ENCODE assay signal across 8 cellular contexts in genomic region chr12:42024495-42024830, GRCh38.
DNase-seq lines count a peak whose midpoint lies in the region; ATAC-seq and TF ChIP-seq lines count a peak whose summit lies in the region.

No MANE protein-coding gene starts in this region.

- H2AFZ ChIP-seq in OCI-LY7 (ENCODE audit: low read length), result peak overlapping the region; percentile 91; the same call in 1 of the 2 replicates

- WGBS in psoas muscle, 3 donors, result 23 to 26% (median 26%) methylated on average over 3 of the region's 3 CpGs

- BruUV-seq in OCI-LY7 (replicated peaks; lab: Mats Ljungman, UMichigan), result no TSS peak

- H3K4me2 ChIP-seq in OCI-LY7 (ENCODE audit: low read length), result peak overlapping the region; percentile 64

- DNase-seq in activated CD4-positive, alpha-beta T cell treated with anti-CD3 and anti-CD28 coated beads, Interleukin-2, amount 10 ng/mL, durations not matched to agents 24 days and 14 days, result no peak
- DNase-seq in activated CD4-positive, alpha-beta T cell treated with anti-CD3 and anti-CD28 coated beads for 48 hours, result no peak
- no peak for DNase-seq in OCI-LY7 (ENCODE audit: low spot score)
- DNase-seq in effector memory CD4-positive, alpha-beta T cell, result no peak
- no peak for DNase-seq in psoas muscle
- no peak for DNase-seq in NCI-H510A (lab: John Stamatoyannopoulos, UW)
- no peak for DNase-seq in activated naive CD4-positive, alpha-beta T cell treated with anti-CD3 and anti-CD28 coated beads, Interleukin-2, amount 50 U/mL, for 16 hours
- DNase-seq in NCI-H1930 (lab: John Stamatoyannopoulos, UW), result no peak

- no peak overlapping the region for H3K27ac ChIP-seq in OCI-LY7 (ENCODE audit: low read depth, low read length, poor library complexity, severe bottlenecking)
- no peak overlapping the region for H3K27ac ChIP-seq in effector memory CD4-positive, alpha-beta T cell (ENCODE audit: insufficient read depth, low read length, poor library complexity, severe bottlenecking)
- no peak overlapping the region for H3K27ac ChIP-seq in psoas muscle

- no peaks in the 10 kb centered on the region for H3K36me3 ChIP-seq in OCI-LY7 (ENCODE audit: insufficient read depth, low read length)
- no peaks in the 10 kb centered on the region for H3K36me3 ChIP-seq in effector memory CD4-positive, alpha-beta T cell (ENCODE audit: control insufficient read depth, insufficient read depth, low read length)
- H3K36me3 ChIP-seq in psoas muscle (ENCODE audit: insufficient read depth in 1 of 2, low read depth in 1 of 2), result no peaks in the 10 kb centered on the region

- CTCF ChIA-PET in OCI-LY7 (lab: Charles Lee; ENCODE audit: unreplicated experiment), result interaction anchor here (0.9 to 1.9 kb wide), 2 partner anchors 10 to 760 kb away, joined by 3 to 6 read pairs; no protein-coding TSS in a partner anchor

- H3K4me1 ChIP-seq in OCI-LY7 (ENCODE audit: insufficient read depth, low read length, poor library complexity, severe bottlenecking), result peaks cover 43% of the 10 kb centered on the region
- no peaks in the 10 kb centered on the region for H3K4me1 ChIP-seq in effector memory CD4-positive, alpha-beta T cell (ENCODE audit: control insufficient read depth, insufficient read depth, low read length, poor library complexity, severe bottlenecking)
- H3K4me1 ChIP-seq in psoas muscle, result no peaks in the 10 kb centered on the region

- H3K27ac Mint-ChIP-seq in activated CD4-positive, alpha-beta T cell treated with anti-CD3 and anti-CD28 coated beads, Interleukin-2, amount 10 ng/mL, durations not matched to agents 24 days and 14 days, result no peak overlapping the region

- ATAC-seq in psoas muscle, result no peak

- no peaks in the 10 kb centered on the region for H3K36me3 Mint-ChIP-seq in activated CD4-positive, alpha-beta T cell treated with anti-CD3 and anti-CD28 coated beads, Interleukin-2, amount 10 ng/mL, durations not matched to agents 24 days and 14 days (ENCODE audit: low read depth)

- POLR2A ChIA-PET in OCI-LY7 (lab: Charles Lee), result interaction anchor here (0.6 to 2.6 kb wide), 6 partner anchors 8 to 752 kb away, joined by 3 to 9 read pairs (median 3); no protein-coding TSS in a partner anchor

- H3K4me1 Mint-ChIP-seq in activated CD4-positive, alpha-beta T cell treated with anti-CD3 and anti-CD28 coated beads, Interleukin-2, amount 10 ng/mL, durations not matched to agents 24 days and 14 days, result peaks cover 3% of the 10 kb centered on the region

- H3K27me3 ChIP-seq in effector memory CD4-positive, alpha-beta T cell (replicated peaks; ENCODE audit: control insufficient read depth, insufficient read depth, low read length, poor library complexity, severe bottlenecking), result no peaks in the 10 kb centered on the region
- no peaks in the 10 kb centered on the region for H3K27me3 ChIP-seq in psoas muscle (ENCODE audit: insufficient read depth in 3 of 3, low read length in 2 of 3)

- TF ChIP-seq CTCF in OCI-LY7 (conservative IDR thresholded peaks at IDR 0.05; ENCODE audit: low read length) (peak; percentile 54; the same call in 1 of the 2 replicates), psoas muscle (IDR thresholded peaks at IDR 0.05) (no peak)

- no peaks in the 10 kb centered on the region for H3K79me2 ChIP-seq in OCI-LY7 (ENCODE audit: insufficient read depth, low read depth, low read length)

- H3K27me3 Mint-ChIP-seq in activated CD4-positive, alpha-beta T cell treated with anti-CD3 and anti-CD28 coated beads, Interleukin-2, amount 10 ng/mL, durations not matched to agents 24 days and 14 days, result no peaks in the 10 kb centered on the region

- H3K9me3 Mint-ChIP-seq in activated CD4-positive, alpha-beta T cell treated with anti-CD3 and anti-CD28 coated beads, Interleukin-2, amount 10 ng/mL, durations not matched to agents 24 days and 14 days, result no peaks in the 10 kb centered on the region

- intact Hi-C loops in activated CD4-positive, alpha-beta T cell treated with anti-CD3 and anti-CD28 coated beads, Interleukin-2, amount 10 ng/mL, durations not matched to agents 24 days and 14 days (cut with micrococcal nuclease), result loop anchor here (5.0 kb wide), 2 partner anchors 762 to 1077 kb away; no protein-coding TSS in a partner anchor
- intact Hi-C loops in OCI-LY7 (cut with micrococcal nuclease; ENCODE audit: unreplicated experiment) (loop anchor here (1.0 to 5.0 kb wide), 6 partner anchors 102 to 1077 kb away; no protein-coding TSS in a partner anchor), psoas muscle (cut with DNase I) (loop anchor here (2.0 to 10.0 kb wide), 5 partner anchors 340 to 1080 kb away; no protein-coding TSS in a partner anchor)

- H3K4me3 ChIP-seq in OCI-LY7 (ENCODE audit: low read depth, low read length, poor library complexity, severe bottlenecking) (no peak overlapping the region), psoas muscle (peak overlapping the region; percentile 53)
- H3K4me3 ChIP-seq in effector memory CD4-positive, alpha-beta T cell (ENCODE audit: insufficient read depth, low read depth, low read length, poor library complexity, severe bottlenecking), result peak overlapping the region; percentile 31

- H3K4me3 Mint-ChIP-seq in activated CD4-positive, alpha-beta T cell treated with anti-CD3 and anti-CD28 coated beads, Interleukin-2, amount 10 ng/mL, durations not matched to agents 24 days and 14 days, result peak overlapping the region; percentile 59

- no peaks in the 10 kb centered on the region for H3K9me2 ChIP-seq in OCI-LY7 (ENCODE audit: insufficient read depth, low read length)

- H3K9me3 ChIP-seq in OCI-LY7 (ENCODE audit: low read length) (no peaks in the 10 kb centered on the region), psoas muscle (no peaks in the 10 kb centered on the region)
- H3K9me3 ChIP-seq in effector memory CD4-positive, alpha-beta T cell (ENCODE audit: control insufficient read depth, low read length), result no peaks in the 10 kb centered on the region

- no peaks in the 10 kb centered on the region for H4K20me1 ChIP-seq in OCI-LY7 (ENCODE audit: insufficient read depth, low read length)
